ENCODE assay signal across 8 cellular contexts in the genomic region with DNA sequence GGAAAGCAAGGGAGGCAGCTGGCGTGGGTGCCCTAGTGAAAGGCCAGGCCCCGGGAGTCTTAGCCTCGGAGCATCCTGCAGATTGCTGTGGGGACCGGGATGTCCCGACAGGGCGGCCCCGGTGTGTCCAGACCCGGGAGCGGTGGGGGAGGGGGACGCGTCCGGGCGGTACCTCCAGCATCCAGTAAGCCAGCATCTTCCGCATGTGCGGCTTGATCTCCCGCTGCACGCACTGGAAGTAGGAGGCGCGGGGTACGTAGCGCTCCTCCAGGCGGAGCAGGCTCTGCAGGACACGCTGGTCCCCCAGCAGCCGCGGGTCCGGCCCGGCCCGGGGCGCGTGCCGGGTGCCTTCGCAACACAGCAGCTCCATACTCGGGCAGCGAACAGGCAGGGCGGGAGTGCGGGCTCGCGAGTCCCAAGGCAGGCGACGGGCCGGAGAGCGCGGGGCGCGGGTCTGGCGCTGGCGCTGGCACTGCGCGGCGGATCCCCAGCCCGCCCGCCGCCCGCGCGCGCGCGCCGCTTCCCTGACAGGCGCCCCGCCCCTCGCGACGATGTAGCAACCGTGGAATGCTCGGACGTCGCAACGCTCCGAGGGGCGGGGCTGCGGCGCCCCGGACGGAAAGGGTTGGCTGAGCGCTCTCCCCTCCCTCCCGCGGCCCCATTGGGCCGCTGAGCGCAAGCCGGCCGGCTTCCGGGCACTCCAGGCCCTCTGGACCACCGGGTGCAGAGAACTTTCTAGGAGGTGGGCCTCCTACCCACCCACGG. TPM values are rescaled to one million over a fixed set of nuclear protein-coding genes. Genes with fewer than 3 reads are reported as not detected.
DNase-seq lines count a peak whose midpoint lies in the region; ATAC-seq and TF ChIP-seq lines count a peak whose summit lies in the region.

CCND3 (minus strand) TSS at position 529 of the 765 bp plus-strand sequence; CDS start at position 370, 159 bp downstream.

- no peaks in the 10 kb centered on the region for H3K9me3 ChIP-seq in breast epithelium

- H3K4me1 ChIP-seq in ACC112 (ENCODE audit: control insufficient read depth, insufficient read depth, low read length, unreplicated experiment), result peaks cover 47% of the 10 kb centered on the region
- H3K4me1 ChIP-seq in breast epithelium, result peaks cover 19 to 26% of the 10 kb centered on the region in 2 donors

- peak within 1 kb of the TSS; percentile 53 for H2AFZ ChIP-seq in ACC112 (ENCODE audit: low read length, unreplicated experiment)

- TF ChIP-seq CTCF in VCaP (conservative IDR thresholded peaks at IDR 0.05), result no peak
- no peak for TF ChIP-seq CTCF in breast epithelium (IDR thresholded peaks at IDR 0.05)

- no peaks in the 10 kb centered on the region for H3K27me3 ChIP-seq in ACC112 (ENCODE audit: insufficient read depth, low read length)
- no peaks in the 10 kb centered on the region for H3K27me3 ChIP-seq in breast epithelium

- ATAC-seq in GM18861 (IDR thresholded peaks at IDR 0.05; ENCODE audit: unreplicated experiment) (peak; percentile 75), HG03095 (IDR thresholded peaks at IDR 0.05; ENCODE audit: unreplicated experiment) (peak; percentile 86)

- TF ChIP-seq POLR2A in breast epithelium (IDR thresholded peaks at IDR 0.05), result no peak

- intact Hi-C loops in breast epithelium (cut with DNase I; ENCODE audit: low total_unique reads), result no loop called here

- H3K27ac ChIP-seq in ACC112 (ENCODE audit: low read depth, low read length) (peak within 1 kb of the TSS; percentile 63), VCaP (peak within 1 kb of the TSS; percentile 62), breast epithelium (peak within 1 kb of the TSS; percentile 14 to 80)

- H3K36me3 ChIP-seq in ACC112 (ENCODE audit: insufficient read depth, low read length), result peaks cover 4% of the 10 kb centered on the region; the same call in 1 of the 2 replicates
- H3K36me3 ChIP-seq in breast epithelium, result no peaks in the 10 kb centered on the region

- peak within 1 kb of the TSS; percentile 99 for H3K4me3 ChIP-seq in ACC112 (ENCODE audit: low read depth, low read length)
- peak within 1 kb of the TSS; percentile 59 to 94 (median 82) for H3K4me3 ChIP-seq in breast epithelium

- peaks cover 56% of the 10 kb centered on the region for H3K79me2 ChIP-seq in ACC112 (ENCODE audit: control insufficient read depth, insufficient read depth, low read length, unreplicated experiment)

- DNase-seq in NCI-H2171 treated with DMSO at 0.1 percent for 48 hours (lab: John Stamatoyannopoulos, UW) (peak; percentile 87), breast epithelium (ENCODE audit: low spot score in 2 of 2) (peak; percentile 71 to 81), inferior parietal cortex (ENCODE audit: extremely low spot score) (peak; percentile 88)
- peak; percentile 79 to 94 for DNase-seq in stimulated activated CD4-positive, alpha-beta T cell treated with anti-CD3 and anti-CD28 coated beads, Interleukin-12 subunit alpha, Interleukin-12 subunit beta, amount 100 ng/mL, for 24 hours (ENCODE audit: low read depth in 2 of 2)

RNA-seq across cellular contexts. Expression of gene CCND3, which starts in this region (rescaled TPM):
- total RNA-seq in breast epithelium, result 100 to 1,000 TPM; 115 to 297 (median 148) TPM

Comparison
In these comparisons a context has a peak if more than half of its experiments do, and no peak if none do; other contexts are left out.
1. Peak in every context shown above with its lines: DNase-seq, ATAC-seq, H3K4me3 ChIP-seq and H3K27ac ChIP-seq.